19 cellular contexts compared by ENCODE assay signal in the genomic region with DNA sequence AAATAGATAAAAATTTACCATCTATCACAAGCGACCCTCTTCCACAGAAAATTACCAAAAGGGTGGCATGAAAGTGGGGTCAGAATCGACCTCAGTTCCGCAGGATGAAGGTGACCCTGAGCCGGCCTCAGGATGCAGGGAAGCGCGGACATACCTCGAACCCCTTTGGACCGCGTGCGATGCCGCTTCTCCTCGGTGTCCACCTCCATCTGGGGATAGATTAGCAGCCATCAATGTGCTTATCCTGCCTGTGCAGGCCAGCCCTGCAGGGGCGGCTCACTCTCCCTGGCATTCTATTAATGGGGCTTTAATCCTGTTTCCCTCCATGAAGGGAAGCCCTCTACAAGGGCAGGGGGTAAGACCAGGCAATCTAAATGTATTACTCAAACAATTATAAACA.
"Had no signal": no experiment of that assay in that cellular context is flagged by ENCODE, and none has a peak within 500 bp of the region (broad histone marks: within the 10 kb centered on the region; RNA-seq: fewer than 3 reads in every experiment).

No MANE protein-coding gene starts in this region.

- H3K4me1 Mint-ChIP-seq: memory B cell; naive thymus-derived CD4-positive, alpha-beta T cell; stimulated activated effector memory CD8-positive, alpha-beta T cell treated with anti-CD3 and anti-CD28 coated beads, Interleukin-12 subunit alpha, Interleukin-12 subunit beta, amount 100 ng/mL, for 72 hours had no signal

- H3K4me1 ChIP-seq: prostate gland, right atrium auricular region, stomach, thyroid gland, vagina had no signal

- H3K4me3 Mint-ChIP-seq: memory B cell; naive thymus-derived CD4-positive, alpha-beta T cell; nephron; neural progenitor cell; stimulated activated effector memory CD8-positive, alpha-beta T cell treated with anti-CD3 and anti-CD28 coated beads, Interleukin-12 subunit alpha, Interleukin-12 subunit beta, amount 100 ng/mL, for 72 hours had no signal

- H3K4me3 ChIP-seq: dorsolateral prefrontal cortex, lung, neural progenitor cell, prostate gland, right atrium auricular region, stomach, thyroid gland, vagina had no signal

- H3K9ac ChIP-seq: neural progenitor cell had no signal

- H3K27ac Mint-ChIP-seq: memory B cell; naive thymus-derived CD4-positive, alpha-beta T cell; nephron; stimulated activated effector memory CD8-positive, alpha-beta T cell treated with anti-CD3 and anti-CD28 coated beads, Interleukin-12 subunit alpha, Interleukin-12 subunit beta, amount 100 ng/mL, for 72 hours had no signal

- H3K36me3 ChIP-seq: neural progenitor cell, prostate gland, right atrium auricular region, stomach, thyroid gland, vagina had no signal

- H3K27me3 ChIP-seq: dorsolateral prefrontal cortex, neural progenitor cell, right atrium auricular region, thyroid gland, vagina had no signal

- DNase-seq: dorsolateral prefrontal cortex; effector CD4-positive, alpha-beta T cell; kidney; midbrain; naive thymus-derived CD4-positive, alpha-beta T cell; stimulated activated CD4-positive, alpha-beta T cell treated with anti-CD3 and anti-CD28 coated beads, Interleukin-2, amount 100 ng/mL, for 24 hours; stimulated activated CD4-positive, alpha-beta T cell treated with anti-CD3 and anti-CD28 coated beads, Interleukin-4, amount 100 ng/mL, for 24 hours; stimulated activated naive CD4-positive, alpha-beta T cell treated with Interleukin-2 at 50 U/mL for 16 hours; stomach; thyroid gland; trophoblast cell had no signal

- H3K9me3 ChIP-seq: prostate gland, right atrium auricular region, thyroid gland, vagina had no signal

- H3K27ac ChIP-seq: neural progenitor cell, prostate gland, right atrium auricular region, stomach, thyroid gland, vagina had no signal

- H3K36me3 Mint-ChIP-seq: memory B cell; neural progenitor cell; stimulated activated effector memory CD8-positive, alpha-beta T cell treated with anti-CD3 and anti-CD28 coated beads, Interleukin-12 subunit alpha, Interleukin-12 subunit beta, amount 100 ng/mL, for 72 hours had no signal

- H3K9me3 Mint-ChIP-seq: naive thymus-derived CD4-positive, alpha-beta T cell; nephron had no signal
